15 cellular contexts compared by ENCODE assay signal in genomic region chr1:36465731-36466369, GRCh38. TPM values are rescaled to one million over a fixed set of nuclear protein-coding genes. Genes with fewer than 3 reads are reported as not detected.
DNase-seq lines count a peak whose midpoint lies in the region; ATAC-seq and TF ChIP-seq lines count a peak whose summit lies in the region.
"Had no signal": no experiment of that assay in that cellular context is flagged by ENCODE, and none has a peak within 500 bp of the region (broad histone marks: within the 10 kb centered on the region; RNA-seq: fewer than 3 reads in every experiment).

No MANE protein-coding gene starts in this region.

- TF ChIP-seq CTCF in AG10803 (conservative IDR thresholded peaks at IDR 0.05; ENCODE audit: low read length) = no peak

- H3K4me3 ChIP-seq in AG10803 (ENCODE audit: low read length) (no peak overlapping the region), adipocyte (ENCODE audit: low read length) (no peak overlapping the region), mesodermal cell (ENCODE audit: extremely low read depth, insufficient read depth, low read length, poor library complexity, severe bottlenecking) (no peak overlapping the region)
- H3K4me3 ChIP-seq: colonic mucosa, SJCRH30, upper lobe of right lung had no signal

- H3K27me3 ChIP-seq in adipocyte (replicated peaks; ENCODE audit: control insufficient read depth, insufficient read depth, low read length) = no peaks in the 10 kb centered on the region
- H3K27me3 ChIP-seq: colonic mucosa, SJCRH30, upper lobe of right lung had no signal

- intact Hi-C loops in sciatic nerve (cut with DNase I) = no loop called here

- WGBS in mesodermal cell (ENCODE audit: insufficient coverage in 2 of 2), 2 experiments = 20 to 48% methylated on average over 2 of the region's 4 CpGs

- H3K4me1 ChIP-seq in adipocyte (ENCODE audit: control insufficient read depth, insufficient read depth, low read length) = peaks cover 15% of the 10 kb centered on the region
- peaks cover 12% of the 10 kb centered on the region for H3K4me1 ChIP-seq in mesodermal cell (ENCODE audit: control insufficient read depth, insufficient read depth, low read length, poor library complexity, severe bottlenecking)

- no peaks in the 10 kb centered on the region for H3K9me3 ChIP-seq in adipocyte (ENCODE audit: control insufficient read depth, low read length)
- H3K9me3 ChIP-seq in mesodermal cell (ENCODE audit: control insufficient read depth, low read length) = no peaks in the 10 kb centered on the region
- H3K9me3 ChIP-seq: colonic mucosa, SJCRH30, upper lobe of right lung had no signal

- H3K9ac ChIP-seq in adipocyte (ENCODE audit: low read length) = no peak overlapping the region

- DNase-seq in AG10803 (ENCODE audit: low read depth) = peak; percentile 34
- DNase-seq in GM03348 (ENCODE audit: low spot score) = peak; percentile 68
- peak; percentile 66 for DNase-seq in adipocyte (ENCODE audit: low read depth)
- no peak for DNase-seq in sciatic nerve (ENCODE audit: low spot score)
- no peak for DNase-seq in pons (ENCODE audit: low spot score)
- no peak for DNase-seq in NCI-H187 (lab: John Stamatoyannopoulos, UW)
- DNase-seq: activated naive CD4-positive, alpha-beta T cell treated with anti-CD3 and anti-CD28 coated beads for 36 hours; colonic mucosa; NCI-H748 treated with DMSO at 0.1 percent for 48 hours; SJCRH30 had no signal

- H3K36me3 ChIP-seq in adipocyte (ENCODE audit: control insufficient read depth, insufficient read depth, low read length, severe bottlenecking) = peaks cover 16% of the 10 kb centered on the region
- H3K36me3 ChIP-seq in mesodermal cell (ENCODE audit: control insufficient read depth, insufficient read depth, low read length) = peaks cover 17% of the 10 kb centered on the region
- H3K36me3 ChIP-seq: colonic mucosa had no signal

- no peak for ATAC-seq in sciatic nerve
- no peak for ATAC-seq in GM18511 (IDR thresholded peaks at IDR 0.05; ENCODE audit: unreplicated experiment)
- ATAC-seq: activated CD4-positive, CD25-positive, alpha-beta regulatory T cell treated with anti-CD3 and anti-CD28 coated beads, Interleukin-2, amount 50 U/mL, for 24 hours; right cardiac atrium; upper lobe of right lung had no signal

- peak overlapping the region; percentile 99 for H3K27ac ChIP-seq in mesodermal cell (ENCODE audit: low read depth, low read length, severe bottlenecking)
- H3K27ac ChIP-seq: colonic mucosa, SJCRH30 had no signal

RNA-seq across cellular contexts. Expression of gene MRPS15, which starts 1.7 kb away (rescaled TPM):
- polyA plus RNA-seq in mesodermal cell (2013, experiment 1 of 2) = 122 TPM
- polyA plus RNA-seq in mesodermal cell (2013, experiment 2 of 2) = 133 TPM
- total RNA-seq in sciatic nerve = 41.5 TPM

RNA-seq across cellular contexts. Expression of gene OSCP1, which starts 15.6 kb away (rescaled TPM):
- 10.8 TPM for polyA plus RNA-seq in mesodermal cell (2013, experiment 1 of 2)
- 8.5 TPM for polyA plus RNA-seq in mesodermal cell (2013, experiment 2 of 2)
- total RNA-seq in sciatic nerve = 9.8 TPM

RNA-seq across cellular contexts. Expression of gene CSF3R, which starts 16.9 kb away (rescaled TPM):
- 1.8 TPM for polyA plus RNA-seq in mesodermal cell (2013, experiment 1 of 2)
- 1.5 TPM for polyA plus RNA-seq in mesodermal cell (2013, experiment 2 of 2)
- 57.3 TPM for total RNA-seq in sciatic nerve
- total RNA-seq: SJCRH30 had no signal

Comparison
In these comparisons a context has a peak if more than half of its experiments do, and no peak if none do; other contexts are left out.
1. DNase-seq: peak in AG10803 (single experiment), GM03348 (single experiment) and adipocyte (single experiment); none in sciatic nerve (single experiment), pons (single experiment) and NCI-H187 (0 of 2).